In genomic region chr9:71928806-71929205, GRCh38 we compare ENCODE assay signal across 31 cellular contexts. TPM values are rescaled to one million over a fixed set of nuclear protein-coding genes. Genes with fewer than 3 reads are reported as not detected.
DNase-seq lines count a peak whose midpoint lies in the region; ATAC-seq and TF ChIP-seq lines count a peak whose summit lies in the region.
"Had no signal": no experiment of that assay in that cellular context is flagged by ENCODE, and none has a peak within 500 bp of the region (broad histone marks: within the 10 kb centered on the region; RNA-seq: fewer than 3 reads in every experiment).

No MANE protein-coding gene starts in this region.

- H3K36me3 ChIP-seq in esophagus squamous epithelium (no peaks in the 10 kb centered on the region), osteoblast (ENCODE audit: insufficient read depth, low read length) (no peaks in the 10 kb centered on the region)
- H3K36me3 ChIP-seq: ascending aorta, esophagus muscularis mucosa, lower lobe of right lung, ovary, spleen, upper lobe of left lung had no signal

- peaks cover 3% of the 10 kb centered on the region for H4K20me1 ChIP-seq in osteoblast (ENCODE audit: insufficient read depth, low read length)

- peaks cover 53% of the 10 kb centered on the region for H3K79me2 ChIP-seq in osteoblast (ENCODE audit: insufficient read depth, low read length)

- no peaks in the 10 kb centered on the region for H3K9me3 ChIP-seq in esophagus squamous epithelium
- H3K9me3 ChIP-seq in osteoblast (ENCODE audit: low read depth, low read length), result no peaks in the 10 kb centered on the region
- H3K9me3 ChIP-seq: esophagus muscularis mucosa, lower lobe of right lung, ovary, spleen, upper lobe of left lung had no signal

- ATAC-seq in GM19397 (IDR thresholded peaks at IDR 0.05; ENCODE audit: unreplicated experiment), result no peak
- no peak for ATAC-seq in stimulated activated naive CD8-positive, alpha-beta T cell treated with anti-CD3 and anti-CD28 coated beads, Interleukin-15, amount 100 ng/mL, for 72 hours
- ATAC-seq: effector memory CD8-positive, alpha-beta T cell; lower lobe of right lung; T-helper 17 cell had no signal

- 70 to 81% methylated on average over 2 of the region's 2 CpGs for WGBS in esophagus squamous epithelium, 2 donors

- H3K27me3 ChIP-seq in esophagus squamous epithelium (no peaks in the 10 kb centered on the region), osteoblast (ENCODE audit: insufficient read depth, low read length) (no peaks in the 10 kb centered on the region)
- H3K27me3 ChIP-seq: ascending aorta, esophagus muscularis mucosa, ovary, spleen, upper lobe of left lung had no signal

- no peak overlapping the region for H3K27ac Mint-ChIP-seq in stimulated activated naive CD8-positive, alpha-beta T cell treated with anti-CD3 and anti-CD28 coated beads, Interleukin-15, amount 100 ng/mL, for 72 hours
- H3K27ac Mint-ChIP-seq: activated naive CD8-positive, alpha-beta T cell treated with anti-CD3 and anti-CD28 coated beads for 36 hours; effector memory CD8-positive, alpha-beta T cell; IgD-negative memory B cell; nephron progenitor cell; T-helper 17 cell had no signal

- TF ChIP-seq CTCF in AG10803 (conservative IDR thresholded peaks at IDR 0.05; ENCODE audit: low read length), result no peak
- TF ChIP-seq CTCF in LNCaP clone FGC (IDR thresholded peaks at IDR 0.05; ENCODE audit: control insufficient read depth, extremely low read depth, insufficient read depth), result no peak
- TF ChIP-seq CTCF in esophagus squamous epithelium (IDR thresholded peaks at IDR 0.05), result no peak
- no peak for TF ChIP-seq CTCF in osteoblast (IDR thresholded peaks at IDR 0.05; ENCODE audit: extremely low read depth, low read depth, low read length)

- H3K4me3 Mint-ChIP-seq in stimulated activated naive CD8-positive, alpha-beta T cell treated with anti-CD3 and anti-CD28 coated beads, Interleukin-15, amount 100 ng/mL, for 72 hours, result no peak overlapping the region
- H3K4me3 Mint-ChIP-seq: activated naive CD8-positive, alpha-beta T cell treated with anti-CD3 and anti-CD28 coated beads for 36 hours; effector memory CD8-positive, alpha-beta T cell; IgD-negative memory B cell; nephron progenitor cell; T-helper 17 cell had no signal

- no peak overlapping the region for H2AFZ ChIP-seq in osteoblast (ENCODE audit: low read length)

- no peak overlapping the region for H3K4me3 ChIP-seq in AG10803 (ENCODE audit: low read length)
- H3K4me3 ChIP-seq in LNCaP clone FGC (ENCODE audit: low read depth, low read length), result peak overlapping the region; percentile 17; the same call in 1 of the 2 replicates
- H3K4me3 ChIP-seq in esophagus squamous epithelium, result no peak overlapping the region
- H3K4me3 ChIP-seq in osteoblast (ENCODE audit: insufficient read depth, low read length), result no peak overlapping the region
- H3K4me3 ChIP-seq: ascending aorta, esophagus muscularis mucosa, lower lobe of right lung, ovary, spleen, upper lobe of left lung had no signal

- H3K9me3 Mint-ChIP-seq in stimulated activated naive CD8-positive, alpha-beta T cell treated with anti-CD3 and anti-CD28 coated beads, Interleukin-15, amount 100 ng/mL, for 72 hours, result no peaks in the 10 kb centered on the region
- H3K9me3 Mint-ChIP-seq: effector memory CD8-positive, alpha-beta T cell; IgD-negative memory B cell had no signal

- no peak for TF ChIP-seq POLR2A in esophagus squamous epithelium (IDR thresholded peaks at IDR 0.05)

- H3K27me3 Mint-ChIP-seq in stimulated activated naive CD8-positive, alpha-beta T cell treated with anti-CD3 and anti-CD28 coated beads, Interleukin-15, amount 100 ng/mL, for 72 hours, result no peaks in the 10 kb centered on the region
- H3K27me3 Mint-ChIP-seq: activated naive CD8-positive, alpha-beta T cell treated with anti-CD3 and anti-CD28 coated beads for 36 hours; effector memory CD8-positive, alpha-beta T cell; IgD-negative memory B cell; T-helper 17 cell had no signal

- H3K4me1 ChIP-seq in esophagus squamous epithelium (peaks cover 0 to 51% (median 0%) of the 10 kb centered on the region in 3 donors), osteoblast (ENCODE audit: insufficient read depth, low read length) (peaks cover 24% of the 10 kb centered on the region)
- H3K4me1 ChIP-seq: lower lobe of right lung, spleen, upper lobe of left lung had no signal

- DNase-seq in AG10803 (ENCODE audit: low read depth) (peak; percentile 48), LNCaP clone FGC (ENCODE audit: low read depth) (no peak), esophagus squamous epithelium (lab: John Stamatoyannopoulos, UW) (no peak), osteoblast (ENCODE audit: insufficient read length, low spot score, missing footprints) (peak; percentile 85), NCI-H2107 treated with DMSO at 0.1 percent for 48 hours (lab: John Stamatoyannopoulos, UW; ENCODE audit: unreplicated experiment) (no peak), SIG-M5 treated with dmso at 0.1 percent for 504 hours (lab: John Stamatoyannopoulos, UW; ENCODE audit: unreplicated experiment) (no peak)
- DNase-seq in stimulated activated naive CD8-positive, alpha-beta T cell treated with anti-CD3 and anti-CD28 coated beads, Interleukin-15, amount 100 ng/mL, for 72 hours, result no peak
- DNase-seq: activated CD4-positive, alpha-beta T cell treated with anti-CD3 and anti-CD28 coated beads for 4 hours; activated naive CD8-positive, alpha-beta T cell treated with anti-CD3 and anti-CD28 coated beads for 36 hours; activated T-cell treated with anti-CD3 and anti-CD28 coated beads for 4 hours; cortex of kidney; effector memory CD8-positive, alpha-beta T cell; glutamatergic neuron; H7; kidney; lower lobe of right lung; MM.1S; NCI-H1417; NCI-H2029 treated with DMSO at 0.1 percent for 48 hours; NCI-H226; NCI-H69; nephron progenitor cell; ovary; retina; spleen; T-helper 17 cell; upper lobe of left lung had no signal

- H3K27ac ChIP-seq in esophagus squamous epithelium, result peak overlapping the region in 3 of 4 donors; percentile 7 to 76 (median 56)
- H3K27ac ChIP-seq in osteoblast (ENCODE audit: low read depth, low read length), result peak overlapping the region; percentile 83
- H3K27ac ChIP-seq: esophagus muscularis mucosa, lower lobe of right lung, ovary, spleen, upper lobe of left lung had no signal

- H3K4me2 ChIP-seq in osteoblast (ENCODE audit: insufficient read depth, low read length), result peak overlapping the region; percentile 3

- intact Hi-C loops in esophagus squamous epithelium (cut with DNase I), result no loop called here

- H3K4me1 Mint-ChIP-seq in stimulated activated naive CD8-positive, alpha-beta T cell treated with anti-CD3 and anti-CD28 coated beads, Interleukin-15, amount 100 ng/mL, for 72 hours, result no peaks in the 10 kb centered on the region

RNA-seq across cellular contexts. Expression of gene C9orf85, which starts 17.4 kb away (rescaled TPM):
- total RNA-seq in esophagus squamous epithelium (10 to 100 TPM in 3 of 4 donors, 1 to 10 TPM in 1; 9.1 to 12.8 (median 10.4) TPM), osteoblast (11.2 and 12.1 TPM in 2 replicates)

RNA-seq across cellular contexts. Expression of gene ABHD17B, which starts 17.8 kb away (rescaled TPM):
- total RNA-seq in esophagus squamous epithelium, result 10 to 100 TPM; 21.2 to 24.7 (median 22.2) TPM
- total RNA-seq in osteoblast, result 21.4 and 21.8 TPM in 2 replicates

Comparison
In these comparisons a context has a peak if more than half of its experiments do, and no peak if none do; other contexts are left out.
1. DNase-seq: peak in AG10803 (single experiment) and osteoblast (single experiment); none in LNCaP clone FGC (single experiment), esophagus squamous epithelium (single experiment), NCI-H2107 treated with DMSO at 0.1 percent for 48 hours (single experiment), SIG-M5 treated with dmso at 0.1 percent for 504 hours (single experiment) and stimulated activated naive CD8-positive, alpha-beta T cell treated with anti-CD3 and anti-CD28 coated beads, Interleukin-15, amount 100 ng/mL, for 72 hours (0 of 2).